8 cellular contexts compared by ENCODE assay signal in genomic region chr6:46652603-46653438, GRCh38. TPM values are rescaled to one million over a fixed set of nuclear protein-coding genes. Genes with fewer than 3 reads are reported as not detected.
DNase-seq lines count a peak whose midpoint lies in the region; ATAC-seq and TF ChIP-seq lines count a peak whose summit lies in the region.

CYP39A1 (minus strand) TSS chr6:46652818; CDS start chr6:46652582, 236 bp downstream.
SLC25A27 (plus strand) TSS chr6:46652975; CDS start chr6:46653193, 218 bp downstream.

- peak; percentile 98 for ATAC-seq in CD8-positive, alpha-beta T cell
- ATAC-seq in GM21381 (IDR thresholded peaks at IDR 0.05; ENCODE audit: unreplicated experiment): peak; percentile 100

- peaks cover 5% of the 10 kb centered on the region for H3K4me1 ChIP-seq in CD8-positive, alpha-beta T cell (ENCODE audit: insufficient read depth, low read length)
- peaks cover 39% of the 10 kb centered on the region for H3K4me1 ChIP-seq in OCI-LY1 (ENCODE audit: insufficient read depth, low read length, severe bottlenecking)

- H3K4me2 ChIP-seq in OCI-LY1 (ENCODE audit: low read length): peak within 1 kb of the TSS; percentile 97

- peaks cover 64% of the 10 kb centered on the region for H3K79me2 ChIP-seq in OCI-LY1 (ENCODE audit: insufficient read depth, low read length)

- H3K9me3 Mint-ChIP-seq in CD8-positive, alpha-beta T cell: no peaks in the 10 kb centered on the region

- H3K4me3 ChIP-seq in CD8-positive, alpha-beta T cell (ENCODE audit: low read depth, low read length): peak within 1 kb of the TSS; percentile 80
- peak within 1 kb of the TSS; percentile 91 for H3K4me3 ChIP-seq in OCI-LY1 (ENCODE audit: low read depth, low read length, poor library complexity, severe bottlenecking)

- peaks cover 17% of the 10 kb centered on the region for H3K4me1 Mint-ChIP-seq in CD8-positive, alpha-beta T cell (ENCODE audit: low read depth)

- DNase-seq in CD8-positive, alpha-beta T cell: peak; percentile 33 to 82 (median 70)
- DNase-seq in HUDEP-2 (lab: John Stamatoyannopoulos, UW; ENCODE audit: unreplicated experiment in 76 of 76): peak in 72 of 76 experiments; percentile 8 to 88 (median 64)
- peak; percentile 69 for DNase-seq in activated T-cell treated with anti-CD3 and anti-CD28 coated beads for 4 hours
- DNase-seq in epidermal melanocyte (ENCODE audit: insufficient read length, low spot score): peak; percentile 80
- peak; percentile 96 for DNase-seq in midbrain (lab: John Stamatoyannopoulos, UW)
- DNase-seq in stimulated activated CD8-positive, alpha-beta memory T cell treated with anti-CD3 and anti-CD28 coated beads, Interleukin-15, amount 100 ng/mL, for 4 hours (ENCODE audit: low read depth in 2 of 2): peak; percentile 56

- H3K36me3 ChIP-seq in CD8-positive, alpha-beta T cell (ENCODE audit: insufficient read depth, low read length): no peaks in the 10 kb centered on the region
- H3K36me3 ChIP-seq in OCI-LY1 (ENCODE audit: insufficient read depth, low read length): peaks cover 19% of the 10 kb centered on the region

- H3K27ac ChIP-seq in CD8-positive, alpha-beta T cell (ENCODE audit: low read depth, low read length): no peak within 1 kb of the TSS
- H3K27ac ChIP-seq in OCI-LY1 (ENCODE audit: low read depth, low read length, poor library complexity, severe bottlenecking): peak within 1 kb of the TSS; percentile 93

- no peaks in the 10 kb centered on the region for H3K9me3 ChIP-seq in CD8-positive, alpha-beta T cell (ENCODE audit: low read length)
- no peaks in the 10 kb centered on the region for H3K9me3 ChIP-seq in OCI-LY1 (ENCODE audit: low read length)

- H3K36me3 Mint-ChIP-seq in CD8-positive, alpha-beta T cell: peaks cover 2% of the 10 kb centered on the region

- H2AFZ ChIP-seq in OCI-LY1 (ENCODE audit: low read length): no peak within 1 kb of the TSS

- H3K27me3 ChIP-seq in CD8-positive, alpha-beta T cell (ENCODE audit: insufficient read depth, low read length): no peaks in the 10 kb centered on the region
- no peaks in the 10 kb centered on the region for H3K27me3 ChIP-seq in OCI-LY1 (ENCODE audit: insufficient read depth, low read length)

- peak within 1 kb of the TSS; percentile 86 for H3K4me3 Mint-ChIP-seq in CD8-positive, alpha-beta T cell

- CTCF ChIA-PET in CD8-positive, alpha-beta T cell (lab: Charles Lee): no interaction called here

- H3K27me3 Mint-ChIP-seq in CD8-positive, alpha-beta T cell (ENCODE audit: low read depth): peaks cover 40% of the 10 kb centered on the region

- POLR2A ChIA-PET in CD8-positive, alpha-beta T cell (lab: Charles Lee): no interaction called here

- H3K9me2 ChIP-seq in OCI-LY1 (ENCODE audit: low read depth, low read length): no peaks in the 10 kb centered on the region

- H3K9ac ChIP-seq in OCI-LY1 (ENCODE audit: low read length): peak within 1 kb of the TSS; percentile 89

- no peaks in the 10 kb centered on the region for H4K20me1 ChIP-seq in OCI-LY1 (ENCODE audit: insufficient read depth, low read length)

- intact Hi-C loops in CD8-positive, alpha-beta T cell (cut with DNase I, micrococcal nuclease): no loop called here

- no peaks in the 10 kb centered on the region for H3F3A ChIP-seq in OCI-LY1 (ENCODE audit: insufficient read depth, low read length)

- TF ChIP-seq CTCF in CD8-positive, alpha-beta T cell (IDR thresholded peaks at IDR 0.05): no peak
- no peak for TF ChIP-seq CTCF in OCI-LY1 (IDR thresholded peaks at IDR 0.05; ENCODE audit: low read length)

- no peak within 1 kb of the TSS for H3K27ac Mint-ChIP-seq in CD8-positive, alpha-beta T cell

RNA-seq across cellular contexts. Expression of gene CYP39A1, which starts in this region (rescaled TPM):
- not detected for total RNA-seq in CD8-positive, alpha-beta T cell

RNA-seq across cellular contexts. Expression of gene SLC25A27, which starts in this region (rescaled TPM):
- under 1 TPM in 1 of 2 experiments, not detected in 1; 0.28 TPM for total RNA-seq in CD8-positive, alpha-beta T cell

Comparison
In these comparisons a context has a peak if more than half of its experiments do, and no peak if none do; other contexts are left out.
1. Peak in DNase-seq, ATAC-seq and H3K4me3 ChIP-seq in CD8-positive, alpha-beta T cell; RNA of the genes that start here not detected or under 1 TPM.